ENCODE assay signal across 10 cellular contexts in the genomic region with DNA sequence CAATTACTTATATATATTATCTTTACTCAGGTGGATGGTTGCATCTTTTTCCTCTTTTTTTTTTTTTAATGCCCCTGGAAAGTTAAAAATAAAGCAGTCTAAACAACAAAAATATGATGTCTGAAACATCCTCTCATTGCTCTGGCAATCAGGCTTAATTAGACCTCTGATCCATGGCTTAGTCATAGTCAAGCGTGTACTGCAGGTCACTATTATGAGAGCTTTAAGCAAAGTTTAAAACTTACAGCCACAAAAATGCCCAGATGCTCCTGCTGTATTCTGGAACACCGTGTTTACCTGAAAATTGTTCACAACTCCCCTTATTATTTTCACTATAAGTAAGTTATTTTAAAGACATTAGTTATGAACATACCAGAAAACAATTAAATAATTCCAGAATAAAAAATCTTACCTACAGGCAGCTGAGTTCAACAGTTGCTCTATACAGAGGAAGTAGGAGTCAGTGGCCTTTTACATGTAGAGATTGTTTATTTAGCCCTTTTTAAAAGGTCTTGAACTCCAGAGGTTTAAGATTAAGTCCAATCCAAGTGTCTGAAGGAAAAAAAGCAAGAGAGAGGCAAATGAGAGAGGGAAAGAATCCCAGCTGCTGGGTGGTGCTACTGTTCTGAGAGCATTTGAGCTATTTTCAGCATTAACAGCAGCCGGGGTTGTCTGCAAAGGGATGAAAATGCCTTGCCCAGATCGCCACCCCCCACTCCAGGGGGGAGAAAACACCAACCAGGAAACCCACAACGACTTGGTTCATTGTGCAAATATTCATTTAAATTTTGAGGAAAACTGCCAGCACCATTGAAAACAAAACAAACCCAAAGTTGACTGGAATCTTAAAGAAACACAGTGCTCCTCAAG. TPM values are rescaled to one million over a fixed set of nuclear protein-coding genes. Genes with fewer than 3 reads are reported as not detected.
DNase-seq lines count a peak whose midpoint lies in the region; ATAC-seq and TF ChIP-seq lines count a peak whose summit lies in the region.
"Had no signal": no experiment of that assay in that cellular context is flagged by ENCODE, and none has a peak within 500 bp of the region (broad histone marks: within the 10 kb centered on the region; RNA-seq: fewer than 3 reads in every experiment).

No MANE protein-coding gene starts in this region.

- intact Hi-C loops in gastrocnemius medialis (cut with DNase I; ENCODE audit: low total_unique reads): no loop called here

- peak overlapping the region; percentile 36 for H3K9ac ChIP-seq in iPS-18a (ENCODE audit: low read length)
- H3K9ac ChIP-seq: parathyroid adenoma had no signal

- H3K4me1 ChIP-seq in iPS-18a (ENCODE audit: control insufficient read depth, low read depth, low read length) (peaks cover 37% of the 10 kb centered on the region), gastrocnemius medialis (no peaks in the 10 kb centered on the region)
- H3K4me1 ChIP-seq: parathyroid adenoma had no signal

- H3K9me3 ChIP-seq in iPS-18a (ENCODE audit: control insufficient read depth, low read depth, low read length): no peaks in the 10 kb centered on the region
- H3K9me3 ChIP-seq in gastrocnemius medialis: no peaks in the 10 kb centered on the region

- H3K4me3 ChIP-seq in brain microvascular endothelial cell (ENCODE audit: low read depth, low read length) (peak overlapping the region; percentile 52), iPS-18a (ENCODE audit: low read length) (peak overlapping the region; percentile 29), gastrocnemius medialis (peak overlapping the region; percentile 23 to 37 (median 29))

- ATAC-seq in gastrocnemius medialis: no peak
- no peak for ATAC-seq in HG02970 (IDR thresholded peaks at IDR 0.05; ENCODE audit: low FRiP score, unreplicated experiment)
- no peak for ATAC-seq in HG03469 (IDR thresholded peaks at IDR 0.05; ENCODE audit: unreplicated experiment)
- no peak for ATAC-seq in HG03439 (IDR thresholded peaks at IDR 0.05; ENCODE audit: unreplicated experiment)

- TF ChIP-seq CTCF in brain microvascular endothelial cell (IDR thresholded peaks at IDR 0.05; ENCODE audit: low read depth, low read length, missing control alignments) (peak; percentile 24), gastrocnemius medialis (IDR thresholded peaks at IDR 0.05 in 4 of 5, conservative IDR thresholded peaks at IDR 0.05 in 1 of 5) (no peak)

- H3K27me3 ChIP-seq in brain microvascular endothelial cell (replicated peaks) (no peaks in the 10 kb centered on the region), iPS-18a (ENCODE audit: control insufficient read depth, insufficient read depth, low read length) (no peaks in the 10 kb centered on the region), gastrocnemius medialis (no peaks in the 10 kb centered on the region)

- DNase-seq in GM04504 (ENCODE audit: low read depth): peak; percentile 72
- DNase-seq in brain microvascular endothelial cell: peak; percentile 94
- no peak for DNase-seq in gastrocnemius medialis
- DNase-seq in activated CD4-positive, alpha-beta T cell treated with anti-CD3 and anti-CD28 coated beads, Interleukin-2, amount 50 U/mL, for 4 hours: no peak
- DNase-seq: NCI-H748 treated with DMSO at 0.1 percent for 48 hours had no signal

- no peak for TF ChIP-seq POLR2A in gastrocnemius medialis (IDR thresholded peaks at IDR 0.05)

- no peaks in the 10 kb centered on the region for H3K36me3 ChIP-seq in brain microvascular endothelial cell (replicated peaks)
- no peaks in the 10 kb centered on the region for H3K36me3 ChIP-seq in iPS-18a (ENCODE audit: control insufficient read depth, low read depth, low read length)
- no peaks in the 10 kb centered on the region for H3K36me3 ChIP-seq in gastrocnemius medialis

- in situ Hi-C loops in brain microvascular endothelial cell (cut with HindIII; ENCODE audit: low pct_ligation_motif_present, low sequenced_read_pairs) (no loop called here), gastrocnemius medialis (cut with MboI; ENCODE audit: low sequenced_read_pairs in 4 of 4) (no loop called here)

- H3K27ac ChIP-seq in brain microvascular endothelial cell: peak overlapping the region; percentile 97
- no peak overlapping the region for H3K27ac ChIP-seq in iPS-18a (ENCODE audit: low read length)
- peak overlapping the region; percentile 57 to 67 (median 58) for H3K27ac ChIP-seq in gastrocnemius medialis
- H3K27ac ChIP-seq: parathyroid adenoma had no signal

RNA-seq across cellular contexts. Expression of gene SORBS2, which starts 36.9 kb away (rescaled TPM):
- 10 to 100 TPM; 15.3 to 64.5 (median 17.4) TPM for total RNA-seq in gastrocnemius medialis

Comparison
In these comparisons a context has a peak if more than half of its experiments do, and no peak if none do; other contexts are left out.
1. DNase-seq: peak in GM04504 (single experiment) and brain microvascular endothelial cell (single experiment); none in gastrocnemius medialis (0 of 2) and activated CD4-positive, alpha-beta T cell treated with anti-CD3 and anti-CD28 coated beads, Interleukin-2, amount 50 U/mL, for 4 hours (0 of 2).
2. Peak in every context shown above with its lines, with median percentiles within 50 percentile points of each other: H3K4me3 ChIP-seq.